Comparison of ENCODE assay signal across 1 cellular context in genomic region chr2:58702302-58702696, GRCh38.
TF ChIP-seq lines count a peak whose summit lies in the region.

No MANE protein-coding gene starts in this region.

TF ChIP-seq in GM23338, 12 proteins besides CTCF, POLR2A, EP300 and RAD21 (continued from another document):
- TF ChIP-seq, protein P1, sequence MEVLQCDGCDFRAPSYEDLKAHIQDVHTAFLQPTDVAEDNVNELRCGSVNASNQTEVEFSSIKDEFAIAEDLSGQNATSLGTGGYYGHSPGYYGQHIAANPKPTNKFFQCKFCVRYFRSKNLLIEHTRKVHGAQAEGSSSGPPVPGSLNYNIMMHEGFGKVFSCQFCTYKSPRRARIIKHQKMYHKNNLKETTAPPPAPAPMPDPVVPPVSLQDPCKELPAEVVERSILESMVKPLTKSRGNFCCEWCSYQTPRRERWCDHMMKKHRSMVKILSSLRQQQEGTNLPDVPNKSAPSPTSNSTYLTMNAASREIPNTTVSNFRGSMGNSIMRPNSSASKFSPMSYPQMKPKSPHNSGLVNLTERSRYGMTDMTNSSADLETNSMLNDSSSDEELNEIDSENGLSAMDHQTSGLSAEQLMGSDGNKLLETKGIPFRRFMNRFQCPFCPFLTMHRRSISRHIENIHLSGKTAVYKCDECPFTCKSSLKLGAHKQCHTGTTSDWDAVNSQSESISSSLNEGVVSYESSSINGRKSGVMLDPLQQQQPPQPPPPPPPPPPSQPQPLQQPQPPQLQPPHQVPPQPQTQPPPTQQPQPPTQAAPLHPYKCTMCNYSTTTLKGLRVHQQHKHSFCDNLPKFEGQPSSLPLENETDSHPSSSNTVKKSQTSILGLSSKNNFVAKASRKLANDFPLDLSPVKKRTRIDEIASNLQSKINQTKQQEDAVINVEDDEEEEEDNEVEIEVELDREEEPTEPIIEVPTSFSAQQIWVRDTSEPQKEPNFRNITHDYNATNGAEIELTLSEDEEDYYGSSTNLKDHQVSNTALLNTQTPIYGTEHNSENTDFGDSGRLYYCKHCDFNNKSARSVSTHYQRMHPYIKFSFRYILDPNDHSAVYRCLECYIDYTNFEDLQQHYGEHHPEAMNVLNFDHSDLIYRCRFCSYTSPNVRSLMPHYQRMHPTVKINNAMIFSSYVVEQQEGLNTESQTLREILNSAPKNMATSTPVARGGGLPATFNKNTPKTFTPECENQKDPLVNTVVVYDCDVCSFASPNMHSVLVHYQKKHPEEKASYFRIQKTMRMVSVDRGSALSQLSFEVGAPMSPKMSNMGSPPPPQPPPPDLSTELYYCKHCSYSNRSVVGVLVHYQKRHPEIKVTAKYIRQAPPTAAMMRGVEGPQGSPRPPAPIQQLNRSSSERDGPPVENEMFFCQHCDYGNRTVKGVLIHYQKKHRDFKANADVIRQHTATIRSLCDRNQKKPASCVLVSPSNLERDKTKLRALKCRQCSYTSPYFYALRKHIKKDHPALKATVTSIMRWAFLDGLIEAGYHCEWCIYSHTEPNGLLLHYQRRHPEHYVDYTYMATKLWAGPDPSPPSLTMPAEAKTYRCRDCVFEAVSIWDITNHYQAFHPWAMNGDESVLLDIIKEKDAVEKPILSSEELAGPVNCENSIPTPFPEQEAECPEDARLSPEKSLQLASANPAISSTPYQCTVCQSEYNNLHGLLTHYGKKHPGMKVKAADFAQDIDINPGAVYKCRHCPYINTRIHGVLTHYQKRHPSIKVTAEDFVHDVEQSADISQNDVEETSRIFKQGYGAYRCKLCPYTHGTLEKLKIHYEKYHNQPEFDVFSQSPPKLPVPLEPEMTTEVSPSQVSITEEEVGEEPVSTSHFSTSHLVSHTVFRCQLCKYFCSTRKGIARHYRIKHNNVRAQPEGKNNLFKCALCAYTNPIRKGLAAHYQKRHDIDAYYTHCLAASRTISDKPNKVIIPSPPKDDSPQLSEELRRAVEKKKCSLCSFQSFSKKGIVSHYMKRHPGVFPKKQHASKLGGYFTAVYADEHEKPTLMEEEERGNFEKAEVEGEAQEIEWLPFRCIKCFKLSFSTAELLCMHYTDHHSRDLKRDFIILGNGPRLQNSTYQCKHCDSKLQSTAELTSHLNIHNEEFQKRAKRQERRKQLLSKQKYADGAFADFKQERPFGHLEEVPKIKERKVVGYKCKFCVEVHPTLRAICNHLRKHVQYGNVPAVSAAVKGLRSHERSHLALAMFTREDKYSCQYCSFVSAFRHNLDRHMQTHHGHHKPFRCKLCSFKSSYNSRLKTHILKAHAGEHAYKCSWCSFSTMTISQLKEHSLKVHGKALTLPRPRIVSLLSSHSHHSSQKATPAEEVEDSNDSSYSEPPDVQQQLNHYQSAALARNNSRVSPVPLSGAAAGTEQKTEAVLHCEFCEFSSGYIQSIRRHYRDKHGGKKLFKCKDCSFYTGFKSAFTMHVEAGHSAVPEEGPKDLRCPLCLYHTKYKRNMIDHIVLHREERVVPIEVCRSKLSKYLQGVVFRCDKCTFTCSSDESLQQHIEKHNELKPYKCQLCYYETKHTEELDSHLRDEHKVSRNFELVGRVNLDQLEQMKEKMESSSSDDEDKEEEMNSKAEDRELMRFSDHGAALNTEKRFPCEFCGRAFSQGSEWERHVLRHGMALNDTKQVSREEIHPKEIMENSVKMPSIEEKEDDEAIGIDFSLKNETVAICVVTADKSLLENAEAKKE (CRISPR knock-in tag; IDR thresholded peaks at IDR 0.05) = peak; percentile 70; the same call in 1 of the 2 replicates
